Comparison of ENCODE assay signal across 8 cellular contexts in the genomic region with DNA sequence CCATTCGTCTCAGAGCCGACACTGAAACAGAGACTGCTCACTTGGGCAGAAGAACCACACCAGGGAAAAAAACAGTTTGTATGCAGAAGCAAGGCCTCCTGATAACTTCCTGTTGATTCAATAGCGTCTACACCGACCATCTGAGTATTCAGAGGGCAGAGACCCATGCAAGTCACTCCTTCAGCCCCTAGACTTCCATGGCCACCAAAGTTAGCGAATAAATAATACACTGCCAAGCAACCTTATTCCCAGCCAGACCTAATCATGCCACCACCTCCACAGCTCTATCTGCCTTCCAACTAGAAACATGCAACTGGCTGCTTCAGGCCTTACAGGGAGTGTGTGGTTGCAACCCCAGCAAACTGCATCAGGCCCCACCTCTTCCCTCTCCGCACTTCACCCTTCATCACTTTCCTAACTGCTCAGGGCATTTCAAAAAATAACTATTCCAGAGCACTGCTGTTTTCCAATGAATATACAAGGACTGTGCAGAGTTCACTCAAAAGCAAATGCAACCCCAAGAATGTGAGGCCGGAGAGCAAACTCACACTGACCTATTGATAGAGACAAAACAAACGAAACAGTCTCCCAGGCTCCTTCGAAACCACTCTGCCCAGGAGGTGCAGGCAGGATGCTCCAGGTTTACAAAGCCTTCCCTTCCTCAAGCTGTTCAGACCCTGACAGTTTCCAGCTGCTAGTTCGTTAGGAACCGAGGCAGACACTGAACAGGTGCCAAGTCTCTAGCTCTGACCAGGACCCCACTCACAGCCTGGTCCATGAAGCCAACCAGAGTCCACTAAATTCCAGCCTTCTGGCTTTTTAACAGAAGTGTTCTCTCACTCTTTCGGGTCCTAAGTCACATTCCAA. TPM values are rescaled to one million over a fixed set of nuclear protein-coding genes. Genes with fewer than 3 reads are reported as not detected.
A peak's percentile ranks its signal among the peaks of the same experiment; 100 is the strongest.
DNase-seq lines count a peak whose midpoint lies in the region; ATAC-seq and TF ChIP-seq lines count a peak whose summit lies in the region.

No MANE protein-coding gene starts in this region.

- no peaks in the 10 kb centered on the region for H3K36me3 Mint-ChIP-seq in osteocyte (ENCODE audit: unreplicated experiment)

- H3K36me3 ChIP-seq in PC-9 (ENCODE audit: low read depth) = no peaks in the 10 kb centered on the region

- BruUV-seq in PC-9 (replicated peaks; lab: Mats Ljungman, UMichigan) = no TSS peak

- no peaks in the 10 kb centered on the region for H3K9me3 Mint-ChIP-seq in osteocyte (ENCODE audit: unreplicated experiment)

- peak overlapping the region; percentile 48 for H3K4me3 Mint-ChIP-seq in osteocyte (ENCODE audit: unreplicated experiment)

- H2AFZ ChIP-seq in PC-9 = no peak overlapping the region

- ATAC-seq in GM21526 (IDR thresholded peaks at IDR 0.05; ENCODE audit: low FRiP score, unreplicated experiment) = no peak
- no peak for ATAC-seq in GM19324 (IDR thresholded peaks at IDR 0.05; ENCODE audit: low FRiP score, unreplicated experiment)

- intact Hi-C loops in PC-9 (cut with micrococcal nuclease; ENCODE audit: unreplicated experiment) = loop anchor here (1.0 to 5.0 kb wide), 5 partner anchors 22 to 163 kb away; partner anchors contain the start of genes PMM2 and TMEM186

- peak overlapping the region; percentile 97 for H3K4me2 ChIP-seq in PC-9

- peak overlapping the region; percentile 3; the same call in 1 of the 2 replicates for H3K4me3 ChIP-seq in PC-9

- H3K27ac Mint-ChIP-seq in osteocyte (ENCODE audit: unreplicated experiment) = peak overlapping the region; percentile 32

- no peaks in the 10 kb centered on the region for H3K27me3 Mint-ChIP-seq in osteocyte (ENCODE audit: unreplicated experiment)

- CTCF ChIA-PET in PC-9 (lab: Charles Lee) = no interaction called here

- no peak for TF ChIP-seq CTCF in GM20000 (IDR thresholded peaks at IDR 0.05; ENCODE audit: extremely low read depth, missing control alignments)
- TF ChIP-seq CTCF in PC-9 (conservative IDR thresholded peaks at IDR 0.05) = no peak
- no peak for TF ChIP-seq CTCF in osteocyte (IDR thresholded peaks at IDR 0.05)

- no peaks in the 10 kb centered on the region for H3K9me2 ChIP-seq in PC-9 (ENCODE audit: insufficient read depth)

- H3K27me3 ChIP-seq in PC-9 (ENCODE audit: insufficient read depth, low read depth) = no peaks in the 10 kb centered on the region

- POLR2A ChIA-PET in PC-9 (lab: Charles Lee; ENCODE audit: unreplicated experiment) = no interaction called here

- H3K79me2 ChIP-seq in PC-9 (ENCODE audit: low read depth) = peaks cover 80% of the 10 kb centered on the region

- peaks cover 76% of the 10 kb centered on the region for H4K20me1 ChIP-seq in PC-9 (ENCODE audit: insufficient read depth)

- H3K27ac ChIP-seq in PC-9 = no peak overlapping the region

- H3K4me1 ChIP-seq in PC-9 (replicated peaks; ENCODE audit: insufficient read depth) = peaks cover 38% of the 10 kb centered on the region

- H3K4me1 Mint-ChIP-seq in osteocyte (ENCODE audit: unreplicated experiment) = peaks cover 64% of the 10 kb centered on the region

- no peaks in the 10 kb centered on the region; the same call in 1 of the 2 replicates for H3F3A ChIP-seq in PC-9 (ENCODE audit: insufficient read depth, low read depth)

- DNase-seq in GM20000 (ENCODE audit: low spot score) (peak; percentile 56), PC-9 (no peak), epidermal melanocyte (ENCODE audit: insufficient read length, low spot score) (peak; percentile 42), osteocyte (ENCODE audit: extremely low spot score, unreplicated experiment) (no peak), NCI-H526 (lab: John Stamatoyannopoulos, UW) (no peak), NCI-H2227 (lab: John Stamatoyannopoulos, UW; ENCODE audit: unreplicated experiment) (no peak)

- H3K9me3 ChIP-seq in PC-9 (ENCODE audit: insufficient read depth, low read depth) = no peaks in the 10 kb centered on the region

RNA-seq across cellular contexts. Expression of gene USP7, which starts 3.6 kb away (rescaled TPM):
- total RNA-seq in PC-9 (2021) = 113 and 167 TPM in 2 replicates
- total RNA-seq in osteocyte = 81.6 and 88.2 TPM in 2 replicates

Comparison
In these comparisons a context has a peak if more than half of its experiments do, and no peak if none do; other contexts are left out.
1. DNase-seq: peak in GM20000 (single experiment) and epidermal melanocyte (single experiment); none in PC-9 (0 of 2), osteocyte (single experiment), NCI-H526 (0 of 2) and NCI-H2227 (single experiment).